8 cellular contexts compared by ENCODE assay signal in the genomic region with DNA sequence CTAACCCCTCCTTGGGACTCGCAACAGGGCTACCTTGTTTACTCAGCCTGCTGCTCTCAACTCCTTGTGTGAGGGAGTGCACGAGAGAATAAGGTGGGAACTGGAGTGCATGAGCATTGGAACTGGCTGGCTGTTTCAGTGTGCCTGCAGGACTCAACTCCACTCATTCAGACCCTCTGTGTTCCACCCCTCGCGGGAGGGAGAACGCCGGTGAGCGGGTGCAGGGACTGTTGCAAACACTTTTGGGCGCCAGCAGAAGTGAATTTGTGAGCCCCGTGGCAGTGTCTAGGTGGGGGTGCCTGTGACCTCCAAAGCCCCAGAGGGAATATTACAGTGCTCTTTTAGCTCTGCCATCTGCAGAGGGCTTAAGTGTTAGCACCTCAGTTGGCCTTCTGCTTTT.
"Had no signal": no experiment of that assay in that cellular context is flagged by ENCODE, and none has a peak within 500 bp of the region (broad histone marks: within the 10 kb centered on the region; RNA-seq: fewer than 3 reads in every experiment).

No MANE protein-coding gene starts in this region.

- DNase-seq: H7, HFFc6, KBM-7 had no signal

- H3K4me1 ChIP-seq: HAP-1 had no signal

- H3K27me3 Mint-ChIP-seq: IgD-negative memory B cell had no signal

- H3K4me3 ChIP-seq: GM23338, HAP-1 had no signal

- H2AFZ ChIP-seq: GM23338 had no signal

- FAIRE-seq: HTR-8/SVneo had no signal

- H3K27ac Mint-ChIP-seq: GM23338, HFFc6, IgD-negative memory B cell had no signal

- H3K36me3 Mint-ChIP-seq: IgD-negative memory B cell had no signal

- H3K4me1 Mint-ChIP-seq: GM23338, IgD-negative memory B cell had no signal

- H3K4me3 Mint-ChIP-seq: GM23338, HFFc6, IgD-negative memory B cell had no signal

- H3K9me3 ChIP-seq: HAP-1 had no signal

- H3K36me3 ChIP-seq: HAP-1 had no signal

- H3K9me3 Mint-ChIP-seq: GM23338 had no signal

- ATAC-seq: GM23338, HCT116 had no signal

- H3K4me2 ChIP-seq: GM23338 had no signal
